14 cellular contexts compared by ENCODE assay signal in the genomic region with DNA sequence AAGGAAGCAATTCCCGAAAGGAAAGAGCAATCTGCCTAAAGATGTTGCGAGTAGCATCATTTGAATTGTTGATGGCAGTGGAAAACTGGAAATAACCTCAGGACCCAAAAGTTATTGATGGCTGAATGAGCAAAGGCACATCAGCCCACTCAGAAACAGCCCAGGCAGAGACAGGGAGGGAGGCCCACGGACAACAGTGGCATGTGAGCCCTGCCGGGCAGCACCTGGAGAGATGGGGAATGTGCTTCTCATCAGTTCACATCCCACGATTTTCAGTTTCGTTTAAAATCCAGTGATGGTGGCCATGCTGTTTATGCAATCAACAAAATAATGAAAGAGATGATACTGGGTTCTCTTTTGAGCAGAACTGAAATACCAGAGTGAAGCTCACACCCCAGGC.
DNase-seq lines count a peak whose midpoint lies in the region; ATAC-seq and TF ChIP-seq lines count a peak whose summit lies in the region.
"Had no signal": no experiment of that assay in that cellular context is flagged by ENCODE, and none has a peak within 500 bp of the region (broad histone marks: within the 10 kb centered on the region; RNA-seq: fewer than 3 reads in every experiment).

No MANE protein-coding gene starts in this region.

- TF ChIP-seq CTCF in natural killer cell (IDR thresholded peaks at IDR 0.05) = no peak
- TF ChIP-seq CTCF in endodermal cell (conservative IDR thresholded peaks at IDR 0.05) = no peak
- no peak for TF ChIP-seq CTCF in osteoblast (IDR thresholded peaks at IDR 0.05; ENCODE audit: extremely low read depth, low read depth, low read length)
- no peak for TF ChIP-seq CTCF in Caco-2 (IDR thresholded peaks at IDR 0.05; ENCODE audit: insufficient read depth in 1 of 2, low read depth in 1 of 2, low read length in 1 of 2, severe bottlenecking in 1 of 2, unreplicated experiment in 1 of 2)

- POLR2A ChIA-PET in Caco-2 (lab: Charles Lee) = no interaction called here

- no peaks in the 10 kb centered on the region for H3K9me3 Mint-ChIP-seq in natural killer cell treated with Interleukin-12 subunit alpha and Interleukin-12 subunit beta and Interleukin-15 and Interleukin-18, amount 100 ng/mL, for 72 hours
- H3K9me3 Mint-ChIP-seq in natural killer cell (no peaks in the 10 kb centered on the region), endodermal cell (no peaks in the 10 kb centered on the region), Caco-2 (ENCODE audit: unreplicated experiment) (no peaks in the 10 kb centered on the region)
- H3K9me3 Mint-ChIP-seq: CD4-positive, alpha-beta T cell had no signal

- no peaks in the 10 kb centered on the region for H3K4me1 Mint-ChIP-seq in natural killer cell treated with Interleukin-12 subunit alpha and Interleukin-12 subunit beta and Interleukin-15 and Interleukin-18, amount 100 ng/mL, for 72 hours (ENCODE audit: low read depth in 2 of 2)
- H3K4me1 Mint-ChIP-seq in natural killer cell = peaks cover 0 to 3% of the 10 kb centered on the region in 2 donors
- peaks cover 42% of the 10 kb centered on the region for H3K4me1 Mint-ChIP-seq in endodermal cell
- H3K4me1 Mint-ChIP-seq in Caco-2 (ENCODE audit: low read depth, unreplicated experiment) = no peaks in the 10 kb centered on the region

- no peak for ATAC-seq in natural killer cell treated with Interleukin-12 subunit alpha and Interleukin-12 subunit beta and Interleukin-15 and Interleukin-18, amount 100 ng/mL, for 72 hours
- ATAC-seq in natural killer cell (no peak), GM19452 (IDR thresholded peaks at IDR 0.05; ENCODE audit: unreplicated experiment) (no peak)

- no peak overlapping the region for H2AFZ ChIP-seq in osteoblast (ENCODE audit: low read length)

- intact Hi-C loops in natural killer cell (cut with micrococcal nuclease) (no loop called here), Caco-2 (cut with micrococcal nuclease; ENCODE audit: unreplicated experiment) (no loop called here)

- no peak overlapping the region for H3K4me3 Mint-ChIP-seq in natural killer cell treated with Interleukin-12 subunit alpha and Interleukin-12 subunit beta and Interleukin-15 and Interleukin-18, amount 100 ng/mL, for 72 hours
- H3K4me3 Mint-ChIP-seq in natural killer cell (no peak overlapping the region), endodermal cell (no peak overlapping the region), Caco-2 (ENCODE audit: unreplicated experiment) (no peak overlapping the region)
- H3K4me3 Mint-ChIP-seq: CD4-positive, alpha-beta T cell had no signal

- no peak overlapping the region for H3K4me3 ChIP-seq in endodermal cell (ENCODE audit: low read length)
- H3K4me3 ChIP-seq in osteoblast (ENCODE audit: insufficient read depth, low read length) = no peak overlapping the region
- no peak overlapping the region for H3K4me3 ChIP-seq in Caco-2 (ENCODE audit: low read depth, low read length)
- H3K4me3 ChIP-seq: HAP-1 had no signal

- H3K4me1 ChIP-seq in endodermal cell (ENCODE audit: control insufficient read depth, insufficient read depth, low read length) (peaks cover 7% of the 10 kb centered on the region), osteoblast (ENCODE audit: insufficient read depth, low read length) (no peaks in the 10 kb centered on the region), Caco-2 (no peaks in the 10 kb centered on the region)
- H3K4me1 ChIP-seq: HAP-1 had no signal

- no peak overlapping the region for H3K4me2 ChIP-seq in osteoblast (ENCODE audit: insufficient read depth, low read length)

- 85 to 89% methylated on average over 5 to 6 of the region's 6 CpGs for WGBS in endodermal cell (ENCODE audit: insufficient coverage in 1 of 2, insufficient read length in 1 of 2), 2 experiments

- no peak overlapping the region for H3K27ac ChIP-seq in endodermal cell (ENCODE audit: low read depth, low read length)
- no peak overlapping the region for H3K27ac ChIP-seq in osteoblast (ENCODE audit: low read depth, low read length)
- H3K27ac ChIP-seq: C4-2B had no signal

- H3K79me2 ChIP-seq in osteoblast (ENCODE audit: insufficient read depth, low read length) = no peaks in the 10 kb centered on the region

- CTCF ChIA-PET in Caco-2 (lab: Charles Lee) = no interaction called here

- H3K9me3 ChIP-seq in endodermal cell (ENCODE audit: control insufficient read depth, low read length) (no peaks in the 10 kb centered on the region), osteoblast (ENCODE audit: low read depth, low read length) (no peaks in the 10 kb centered on the region), Caco-2 (no peaks in the 10 kb centered on the region)
- H3K9me3 ChIP-seq: HAP-1 had no signal

- BruUV-seq in Caco-2 (replicated peaks; lab: Mats Ljungman, UMichigan) = no TSS peak

- H3K27me3 ChIP-seq in endodermal cell (ENCODE audit: control insufficient read depth, insufficient read depth, low read length, poor library complexity, severe bottlenecking) (no peaks in the 10 kb centered on the region), osteoblast (ENCODE audit: insufficient read depth, low read length) (no peaks in the 10 kb centered on the region), Caco-2 (replicated peaks; ENCODE audit: control insufficient read depth, insufficient read depth, low read length) (no peaks in the 10 kb centered on the region; the same call in 1 of the 2 replicates)

- no peaks in the 10 kb centered on the region for H3K36me3 ChIP-seq in endodermal cell (ENCODE audit: control insufficient read depth, insufficient read depth, low read length)
- H3K36me3 ChIP-seq in osteoblast (ENCODE audit: insufficient read depth, low read length) = no peaks in the 10 kb centered on the region
- no peaks in the 10 kb centered on the region for H3K36me3 ChIP-seq in Caco-2 (ENCODE audit: control insufficient read depth, insufficient read depth, low read length)
- H3K36me3 ChIP-seq: HAP-1 had no signal

- peak; percentile 16 for DNase-seq in natural killer cell treated with Interleukin-12 subunit alpha and Interleukin-12 subunit beta and Interleukin-15 and Interleukin-18, amount 100 ng/mL, for 72 hours (ENCODE audit: low spot score)
- DNase-seq in natural killer cell = no peak
- peak; percentile 35 for DNase-seq in endodermal cell
- peak; percentile 60 for DNase-seq in osteoblast (ENCODE audit: insufficient read length, low spot score, missing footprints)
- DNase-seq in Caco-2 = no peak
- no peak for DNase-seq in COLO668 (lab: John Stamatoyannopoulos, UW; ENCODE audit: unreplicated experiment)
- DNase-seq: AML-193, Calu3, DMS79 treated with DMSO at 0.1 percent for 48 hours, GF-D8 had no signal

- H3K9ac ChIP-seq in endodermal cell (ENCODE audit: extremely low read depth, low read length, poor library complexity, severe bottlenecking) = no peak overlapping the region

- H3K27ac Mint-ChIP-seq in natural killer cell treated with Interleukin-12 subunit alpha and Interleukin-12 subunit beta and Interleukin-15 and Interleukin-18, amount 100 ng/mL, for 72 hours = no peak overlapping the region
- H3K27ac Mint-ChIP-seq in natural killer cell = no peak overlapping the region
- no peak overlapping the region for H3K27ac Mint-ChIP-seq in endodermal cell
- no peak overlapping the region for H3K27ac Mint-ChIP-seq in Caco-2 (ENCODE audit: unreplicated experiment)
- H3K27ac Mint-ChIP-seq: CD4-positive, alpha-beta T cell had no signal

- peaks cover 0 to 7% of the 10 kb centered on the region in 2 donors for H3K27me3 Mint-ChIP-seq in natural killer cell treated with Interleukin-12 subunit alpha and Interleukin-12 subunit beta and Interleukin-15 and Interleukin-18, amount 100 ng/mL, for 72 hours
- H3K27me3 Mint-ChIP-seq in natural killer cell (ENCODE audit: low read depth in 2 of 2) (peaks cover 0 to 10% of the 10 kb centered on the region in 2 donors), endodermal cell (ENCODE audit: insufficient read depth) (no peaks in the 10 kb centered on the region), Caco-2 (ENCODE audit: insufficient read depth, unreplicated experiment) (peaks cover 14% of the 10 kb centered on the region)

- no peaks in the 10 kb centered on the region for H3K36me3 Mint-ChIP-seq in natural killer cell treated with Interleukin-12 subunit alpha and Interleukin-12 subunit beta and Interleukin-15 and Interleukin-18, amount 100 ng/mL, for 72 hours
- H3K36me3 Mint-ChIP-seq in natural killer cell (no peaks in the 10 kb centered on the region), endodermal cell (ENCODE audit: low read depth) (peaks cover 2% of the 10 kb centered on the region), Caco-2 (ENCODE audit: insufficient read depth, unreplicated experiment) (no peaks in the 10 kb centered on the region)

- no peaks in the 10 kb centered on the region for H4K20me1 ChIP-seq in osteoblast (ENCODE audit: insufficient read depth, low read length)

Comparison
In these comparisons a context has a peak if more than half of its experiments do, and no peak if none do; other contexts are left out.
1. DNase-seq: peak in natural killer cell treated with Interleukin-12 subunit alpha and Interleukin-12 subunit beta and Interleukin-15 and Interleukin-18, amount 100 ng/mL, for 72 hours (single experiment), endodermal cell (single experiment) and osteoblast (single experiment); none in natural killer cell (single experiment), Caco-2 (0 of 2) and COLO668 (single experiment).